14 cellular contexts compared by ENCODE assay signal in the genomic region with DNA sequence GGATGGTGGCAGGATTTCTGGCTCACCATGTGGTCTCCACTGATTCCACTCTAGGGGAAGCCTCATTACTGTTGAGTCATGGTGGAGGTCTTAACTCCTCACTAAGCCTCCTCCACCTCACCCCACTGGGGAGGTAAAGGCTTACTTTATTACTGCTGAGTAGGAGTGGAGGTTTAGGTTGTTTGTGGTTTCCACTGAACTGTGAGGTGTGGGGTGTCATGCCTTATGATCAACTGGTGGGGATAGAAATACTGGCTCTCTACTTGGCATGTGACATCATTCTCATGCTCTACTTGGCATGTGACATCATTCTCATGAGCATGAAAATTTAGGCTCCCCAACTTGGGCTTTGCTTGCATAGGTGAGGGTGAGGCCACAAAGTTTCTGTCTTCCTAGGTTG. TPM values are rescaled to one million over a fixed set of nuclear protein-coding genes. Genes with fewer than 3 reads are reported as not detected.
DNase-seq lines count a peak whose midpoint lies in the region; ATAC-seq and TF ChIP-seq lines count a peak whose summit lies in the region.
"Had no signal": no experiment of that assay in that cellular context is flagged by ENCODE, and none has a peak within 500 bp of the region (broad histone marks: within the 10 kb centered on the region; RNA-seq: fewer than 3 reads in every experiment).

No MANE protein-coding gene starts in this region.

- no peak for TF ChIP-seq CTCF in natural killer cell (IDR thresholded peaks at IDR 0.05)
- no peak for TF ChIP-seq CTCF in IMR-90 (conservative IDR thresholded peaks at IDR 0.05; ENCODE audit: low read depth, low read length)
- TF ChIP-seq CTCF in GM20000 (IDR thresholded peaks at IDR 0.05; ENCODE audit: extremely low read depth, missing control alignments): no peak

- TF ChIP-seq RAD21 in IMR-90 (IDR thresholded peaks at IDR 0.05; ENCODE audit: low read length): no peak

- ATAC-seq in natural killer cell: peak in 2 of 3 donors; percentile 24 to 36
- no peak for ATAC-seq in natural killer cell treated with Interleukin-12 subunit alpha and Interleukin-12 subunit beta and Interleukin-15 and Interleukin-18, amount 100 ng/mL, for 72 hours
- no peak for ATAC-seq in IMR-90 (ENCODE audit: low read depth)
- no peak for ATAC-seq in activated T-cell treated with anti-CD3 and anti-CD28 coated beads, Interleukin-2, amount 50 U/mL, for 72 hours (replicated peaks in 1 of 2)
- ATAC-seq: GM12878, HCT116 had no signal

- peaks cover 27 to 55% of the 10 kb centered on the region in 2 donors for H3K27me3 Mint-ChIP-seq in natural killer cell (ENCODE audit: low read depth in 2 of 2)
- peaks cover 37 to 68% of the 10 kb centered on the region in 2 donors for H3K27me3 Mint-ChIP-seq in natural killer cell treated with Interleukin-12 subunit alpha and Interleukin-12 subunit beta and Interleukin-15 and Interleukin-18, amount 100 ng/mL, for 72 hours
- H3K27me3 Mint-ChIP-seq in activated T-cell treated with anti-CD3 and anti-CD28 coated beads, Interleukin-2, amount 50 U/mL, for 72 hours (ENCODE audit: low read depth): peaks cover 66% of the 10 kb centered on the region

- H3K27ac ChIP-seq in IMR-90 (ENCODE audit: insufficient read depth, low read length): no peak overlapping the region
- H3K27ac ChIP-seq: C4-2B had no signal

- H2AFZ ChIP-seq in IMR-90 (replicated peaks; ENCODE audit: low read length, poor library complexity): no peak overlapping the region

- no peaks in the 10 kb centered on the region for H3K36me3 Mint-ChIP-seq in natural killer cell
- no peaks in the 10 kb centered on the region for H3K36me3 Mint-ChIP-seq in natural killer cell treated with Interleukin-12 subunit alpha and Interleukin-12 subunit beta and Interleukin-15 and Interleukin-18, amount 100 ng/mL, for 72 hours
- no peaks in the 10 kb centered on the region for H3K36me3 Mint-ChIP-seq in activated T-cell treated with anti-CD3 and anti-CD28 coated beads, Interleukin-2, amount 50 U/mL, for 72 hours (ENCODE audit: insufficient read depth in 2 of 2)
- H3K36me3 Mint-ChIP-seq: CD4-positive, alpha-beta memory T cell had no signal

- no peaks in the 10 kb centered on the region for H3K9me3 ChIP-seq in IMR-90 (ENCODE audit: control insufficient read depth, insufficient read depth, low read length)

- dilution Hi-C loops in IMR-90 (cut with HindIII; ENCODE audit: low sequenced_read_pairs, unreplicated experiment): no loop called here

- no peak for DNase-seq in natural killer cell
- no peak for DNase-seq in natural killer cell treated with Interleukin-12 subunit alpha and Interleukin-12 subunit beta and Interleukin-15 and Interleukin-18, amount 100 ng/mL, for 72 hours (ENCODE audit: low spot score)
- no peak for DNase-seq in IMR-90
- peak; percentile 47 for DNase-seq in glomerular visceral epithelial cell (ENCODE audit: extremely low spot score)
- DNase-seq in renal cortical epithelial cell (ENCODE audit: low read depth): peak; percentile 25
- no peak for DNase-seq in NCI-H510A treated with DMSO at 0.1 percent for 48 hours (lab: John Stamatoyannopoulos, UW)
- no peak for DNase-seq in GM20000 (ENCODE audit: low spot score)
- DNase-seq in activated T-cell treated with anti-CD3 and anti-CD28 coated beads, Interleukin-2, amount 50 U/mL, for 72 hours: no peak
- DNase-seq: CD4-positive, alpha-beta memory T cell; DMS79 had no signal

- no peak overlapping the region for H3K4me2 ChIP-seq in IMR-90 (ENCODE audit: low read depth, low read length)

- H2BK15ac ChIP-seq in IMR-90 (ENCODE audit: low read depth, low read length): no peak overlapping the region

- H4K8ac ChIP-seq in IMR-90 (ENCODE audit: low read depth in 2 of 2, low read length in 2 of 2): no peak overlapping the region

- no peak overlapping the region for H3K23ac ChIP-seq in IMR-90 (ENCODE audit: low read depth, low read length)

- no peak overlapping the region for H3K18ac ChIP-seq in IMR-90 (ENCODE audit: low read depth, low read length)

- H2AK9ac ChIP-seq in IMR-90 (replicated peaks; ENCODE audit: low read depth, low read length, poor library complexity): no peak overlapping the region

- H3K4me1 Mint-ChIP-seq in natural killer cell: no peaks in the 10 kb centered on the region
- H3K4me1 Mint-ChIP-seq in natural killer cell treated with Interleukin-12 subunit alpha and Interleukin-12 subunit beta and Interleukin-15 and Interleukin-18, amount 100 ng/mL, for 72 hours (ENCODE audit: low read depth in 2 of 2): no peaks in the 10 kb centered on the region
- H3K4me1 Mint-ChIP-seq in activated T-cell treated with anti-CD3 and anti-CD28 coated beads, Interleukin-2, amount 50 U/mL, for 72 hours (ENCODE audit: low read depth): no peaks in the 10 kb centered on the region
- H3K4me1 Mint-ChIP-seq: B cell; CD4-positive, alpha-beta memory T cell had no signal

- no peak overlapping the region for H3K56ac ChIP-seq in IMR-90 (ENCODE audit: extremely low read depth, insufficient read depth, low read length)

- TF ChIP-seq POLR2A in IMR-90 (IDR thresholded peaks at IDR 0.05; ENCODE audit: low read depth, low read length): no peak

- H3K27me3 ChIP-seq in IMR-90 (ENCODE audit: control insufficient read depth, insufficient read depth, low read length): peaks cover 3% of the 10 kb centered on the region

- H3K4me1 ChIP-seq in IMR-90 (ENCODE audit: control insufficient read depth, insufficient read depth, low read length): no peaks in the 10 kb centered on the region; the same call in 1 of the 2 replicates

- no peak overlapping the region for H3K4me3 Mint-ChIP-seq in natural killer cell
- H3K4me3 Mint-ChIP-seq in natural killer cell treated with Interleukin-12 subunit alpha and Interleukin-12 subunit beta and Interleukin-15 and Interleukin-18, amount 100 ng/mL, for 72 hours: no peak overlapping the region
- H3K4me3 Mint-ChIP-seq in activated T-cell treated with anti-CD3 and anti-CD28 coated beads, Interleukin-2, amount 50 U/mL, for 72 hours: no peak overlapping the region
- H3K4me3 Mint-ChIP-seq: B cell; CD4-positive, alpha-beta memory T cell had no signal

- no peak overlapping the region for H2BK120ac ChIP-seq in IMR-90 (ENCODE audit: low read depth, low read length)

- H3K4ac ChIP-seq in IMR-90 (ENCODE audit: low read depth, low read length): no peak overlapping the region

- H3K9me1 ChIP-seq in IMR-90 (ENCODE audit: insufficient read depth, low read length): 0 out of 2 replicates have a peak, but pooled peaks cover 5% of the 10 kb centered on the region

- no peak overlapping the region for H3K27ac Mint-ChIP-seq in natural killer cell
- no peak overlapping the region for H3K27ac Mint-ChIP-seq in natural killer cell treated with Interleukin-12 subunit alpha and Interleukin-12 subunit beta and Interleukin-15 and Interleukin-18, amount 100 ng/mL, for 72 hours
- no peak overlapping the region for H3K27ac Mint-ChIP-seq in activated T-cell treated with anti-CD3 and anti-CD28 coated beads, Interleukin-2, amount 50 U/mL, for 72 hours
- H3K27ac Mint-ChIP-seq: B cell; CD4-positive, alpha-beta memory T cell had no signal

- H3K14ac ChIP-seq in IMR-90 (replicated peaks; ENCODE audit: low read depth, low read length): peak overlapping the region; percentile 31; the same call in 1 of the 2 replicates

- POLR2A ChIA-PET in IMR-90 (lab: Charles Lee; ENCODE audit: unreplicated experiment): interaction anchor here (0.7 kb wide), 1 partner anchor 61 kb away, joined by 6 read pairs; no protein-coding TSS in a partner anchor

- no peaks in the 10 kb centered on the region for H3K79me1 ChIP-seq in IMR-90 (ENCODE audit: low read depth in 1 of 2, low read length in 2 of 2)

- H4K91ac ChIP-seq in IMR-90 (ENCODE audit: insufficient read depth, low read depth, low read length): no peak overlapping the region

- no peaks in the 10 kb centered on the region for H3K9me3 Mint-ChIP-seq in natural killer cell
- no peaks in the 10 kb centered on the region for H3K9me3 Mint-ChIP-seq in natural killer cell treated with Interleukin-12 subunit alpha and Interleukin-12 subunit beta and Interleukin-15 and Interleukin-18, amount 100 ng/mL, for 72 hours
- H3K9me3 Mint-ChIP-seq in activated T-cell treated with anti-CD3 and anti-CD28 coated beads, Interleukin-2, amount 50 U/mL, for 72 hours: no peaks in the 10 kb centered on the region
- H3K9me3 Mint-ChIP-seq: CD4-positive, alpha-beta memory T cell had no signal

- no peaks in the 10 kb centered on the region for H3K36me3 ChIP-seq in IMR-90 (ENCODE audit: control insufficient read depth, insufficient read depth, low read length)

- CTCF ChIA-PET in IMR-90 (lab: Yijun Ruan, JAX): no interaction called here

- no peak overlapping the region for H2AK5ac ChIP-seq in IMR-90 (ENCODE audit: low read depth, low read length)

- no peak overlapping the region for H4K5ac ChIP-seq in IMR-90 (ENCODE audit: low read depth, low read length)

- H2BK5ac ChIP-seq in IMR-90 (ENCODE audit: low read depth, low read length, poor library complexity, severe bottlenecking): no peak overlapping the region

- intact Hi-C loops in natural killer cell (cut with micrococcal nuclease) (no loop called here), IMR-90 (cut with micrococcal nuclease) (no loop called here)

- no TSS peak for BruUV-seq in IMR-90 (replicated peaks; lab: Mats Ljungman, UMichigan)

- H2BK20ac ChIP-seq in IMR-90 (ENCODE audit: low read depth, low read length): no peak overlapping the region

- H3K9ac ChIP-seq in IMR-90 (ENCODE audit: low read depth, low read length): no peak overlapping the region

- H3K4me3 ChIP-seq in IMR-90 (ENCODE audit: insufficient read depth, low read depth, low read length): no peak overlapping the region
- H3K4me3 ChIP-seq: GM12878 had no signal

- no peaks in the 10 kb centered on the region for H4K20me1 ChIP-seq in IMR-90 (ENCODE audit: insufficient read depth, low read length)

- in situ Hi-C loops in IMR-90 (cut with MboI; ENCODE audit: low sequenced_read_pairs): no loop called here

TF ChIP-seq in IMR-90, 13 proteins besides CTCF, POLR2A, EP300 and RAD21:
- TF ChIP-seq CEBPB (IDR thresholded peaks at IDR 0.05; ENCODE audit: low read depth, low read length) (no peak), MAZ (IDR thresholded peaks at IDR 0.05; ENCODE audit: borderline replicate concordance, low read depth, low read length) (no peak), BHLHE40 (IDR thresholded peaks at IDR 0.05; ENCODE audit: low read depth, low read length) (no peak), MAFK (IDR thresholded peaks at IDR 0.05; ENCODE audit: low read depth, low read length) (no peak)

RNA-seq across cellular contexts. Expression of gene COL6A1, which starts 35.6 kb away (rescaled TPM):
- 1 to 10 TPM; 1.0 to 5.2 (median 2.5) TPM for total RNA-seq in natural killer cell
- not detected for total RNA-seq in natural killer cell treated with Interleukin-12 subunit alpha and Interleukin-12 subunit beta and Interleukin-15 and Interleukin-18, amount 100 ng/mL, for 72 hours
- total RNA-seq in IMR-90 (2012; rRNA removed): 173 and 186 TPM in 2 replicates
- 1,556 and 1,578 TPM in 2 replicates for polyA plus RNA-seq in IMR-90 (2012; rRNA removed)
- 1,992 and 3,331 TPM in 2 replicates for polyA plus RNA-seq in IMR-90 (2012; cell fraction: cytosol; rRNA removed)
- polyA plus RNA-seq in IMR-90 (2012; cell fraction: nucleus; rRNA removed; ENCODE audit: low replicate concordance): 5,237 and 11,886 TPM in 2 replicates
- total RNA-seq in renal cortical epithelial cell: 52.1 and 53.2 TPM in 2 replicates
- total RNA-seq in activated T-cell treated with anti-CD3 and anti-CD28 coated beads, Interleukin-2, amount 50 U/mL, for 72 hours: 1 to 10 TPM; 1.7 to 2.8 TPM

Comparison
In these comparisons a context has a peak if more than half of its experiments do, and no peak if none do; other contexts are left out.
1. ATAC-seq: peak in natural killer cell (2 of 3); none in natural killer cell treated with Interleukin-12 subunit alpha and Interleukin-12 subunit beta and Interleukin-15 and Interleukin-18, amount 100 ng/mL, for 72 hours (0 of 2), IMR-90 (single experiment) and activated T-cell treated with anti-CD3 and anti-CD28 coated beads, Interleukin-2, amount 50 U/mL, for 72 hours (0 of 2).
2. DNase-seq: peak in glomerular visceral epithelial cell (single experiment) and renal cortical epithelial cell (single experiment); none in natural killer cell (single experiment), natural killer cell treated with Interleukin-12 subunit alpha and Interleukin-12 subunit beta and Interleukin-15 and Interleukin-18, amount 100 ng/mL, for 72 hours (single experiment), IMR-90 (single experiment), NCI-H510A treated with DMSO at 0.1 percent for 48 hours (single experiment), GM20000 (single experiment) and activated T-cell treated with anti-CD3 and anti-CD28 coated beads, Interleukin-2, amount 50 U/mL, for 72 hours (0 of 2).